Comparison of ENCODE assay signal across 14 cellular contexts in the genomic region with DNA sequence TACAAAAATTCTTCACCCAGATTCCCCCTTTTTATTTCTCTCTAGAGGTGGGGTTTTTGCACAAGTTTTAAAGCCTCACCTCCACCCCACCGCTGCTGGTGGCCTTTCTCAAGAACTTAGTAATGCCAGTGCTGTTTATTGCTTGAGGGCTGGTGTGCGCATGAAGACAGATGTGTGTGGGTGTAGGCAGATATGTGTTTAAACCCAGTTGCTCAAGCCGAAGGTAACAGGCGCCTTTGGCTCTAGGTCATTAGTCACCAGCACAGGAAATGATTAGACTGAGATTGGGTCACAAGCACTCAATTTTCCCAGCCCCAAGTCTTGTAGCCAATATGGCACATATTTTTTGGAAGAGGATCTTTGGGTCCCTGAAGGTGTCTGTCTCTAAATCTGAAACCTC. TPM values are rescaled to one million over a fixed set of nuclear protein-coding genes. Genes with fewer than 3 reads are reported as not detected.
DNase-seq lines count a peak whose midpoint lies in the region; TF ChIP-seq lines count a peak whose summit lies in the region.
"Had no signal": no experiment of that assay in that cellular context is flagged by ENCODE, and none has a peak within 500 bp of the region (broad histone marks: within the 10 kb centered on the region; RNA-seq: fewer than 3 reads in every experiment).

No MANE protein-coding gene starts in this region.

- peaks cover 3 to 7% of the 10 kb centered on the region in 2 donors for H3K4me1 ChIP-seq in uterus

- H3K27ac ChIP-seq in uterus, result peak overlapping the region; percentile 9 to 44
- H3K27ac ChIP-seq: Peyer's patch, spleen, VCaP had no signal

- intact Hi-C loops in uterus (cut with DNase I; ENCODE audit: low total_unique reads), result no loop called here

- H3K27me3 ChIP-seq in uterus, result no peaks in the 10 kb centered on the region
- H3K27me3 ChIP-seq: Peyer's patch had no signal

- TF ChIP-seq CTCF in fibroblast of pulmonary artery (IDR thresholded peaks at IDR 0.05; ENCODE audit: low read length, missing control alignments) (no peak), uterus (IDR thresholded peaks at IDR 0.05) (no peak)

- no peaks in the 10 kb centered on the region for H3K36me3 ChIP-seq in uterus
- H3K36me3 ChIP-seq: Peyer's patch, spleen had no signal

- peak; percentile 28 for DNase-seq in stimulated activated CD4-positive, alpha-beta T cell treated with anti-CD3 and anti-CD28 coated beads, Interleukin-1b, Interleukin-23, amount 100 ng/mL, for 48 hours
- DNase-seq in stimulated activated CD4-positive, alpha-beta T cell treated with anti-CD3 and anti-CD28 coated beads, Interleukin-4, amount 100 ng/mL, for 1 hour, result no peak
- DNase-seq in NOMO-1 treated with dmso at 0.1 percent for 144 hours (lab: John Stamatoyannopoulos, UW; ENCODE audit: unreplicated experiment) (peak; percentile 26), fibroblast of pulmonary artery (ENCODE audit: low read depth) (peak; percentile 91), uterus (no peak), NK-92 (lab: John Stamatoyannopoulos, UW; ENCODE audit: unreplicated experiment) (no peak), NAMALWA (ENCODE audit: low spot score) (no peak), NCI-H1105 treated with DMSO at 0.1 percent for 48 hours (lab: John Stamatoyannopoulos, UW) (no peak)
- DNase-seq: activated naive CD4-positive, alpha-beta T cell treated with Interleukin-2 at 50 U/mL for 16 hours; CD8-positive, alpha-beta T cell; NCI-H2081 treated with DMSO at 0.1 percent for 48 hours; Peyer's patch; spleen had no signal

- H3K4me3 ChIP-seq in fibroblast of pulmonary artery (replicated peaks; ENCODE audit: low read depth, low read length) (no peak overlapping the region), uterus (no peak overlapping the region)
- H3K4me3 ChIP-seq: Peyer's patch, spleen had no signal

- no peaks in the 10 kb centered on the region for H3K9me3 ChIP-seq in uterus
- H3K9me3 ChIP-seq: Peyer's patch, spleen had no signal

- TF ChIP-seq POLR2A in uterus (IDR thresholded peaks at IDR 0.05), result no peak

RNA-seq across cellular contexts. Expression of a gene that starts 2.7 kb away (rescaled TPM):
- 100 to 1,000 TPM in 2 of 4 donors, 10 to 100 TPM in 2; 51.6 to 143 (median 95.7) TPM for total RNA-seq in uterus

Comparison
In these comparisons a context has a peak if more than half of its experiments do, and no peak if none do; other contexts are left out.
1. DNase-seq: peak in stimulated activated CD4-positive, alpha-beta T cell treated with anti-CD3 and anti-CD28 coated beads, Interleukin-1b, Interleukin-23, amount 100 ng/mL, for 48 hours (single experiment), NOMO-1 treated with dmso at 0.1 percent for 144 hours (single experiment) and fibroblast of pulmonary artery (single experiment); none in stimulated activated CD4-positive, alpha-beta T cell treated with anti-CD3 and anti-CD28 coated beads, Interleukin-4, amount 100 ng/mL, for 1 hour (single experiment), uterus (0 of 2), NK-92 (single experiment), NAMALWA (single experiment) and NCI-H1105 treated with DMSO at 0.1 percent for 48 hours (single experiment).